In the genomic region with DNA sequence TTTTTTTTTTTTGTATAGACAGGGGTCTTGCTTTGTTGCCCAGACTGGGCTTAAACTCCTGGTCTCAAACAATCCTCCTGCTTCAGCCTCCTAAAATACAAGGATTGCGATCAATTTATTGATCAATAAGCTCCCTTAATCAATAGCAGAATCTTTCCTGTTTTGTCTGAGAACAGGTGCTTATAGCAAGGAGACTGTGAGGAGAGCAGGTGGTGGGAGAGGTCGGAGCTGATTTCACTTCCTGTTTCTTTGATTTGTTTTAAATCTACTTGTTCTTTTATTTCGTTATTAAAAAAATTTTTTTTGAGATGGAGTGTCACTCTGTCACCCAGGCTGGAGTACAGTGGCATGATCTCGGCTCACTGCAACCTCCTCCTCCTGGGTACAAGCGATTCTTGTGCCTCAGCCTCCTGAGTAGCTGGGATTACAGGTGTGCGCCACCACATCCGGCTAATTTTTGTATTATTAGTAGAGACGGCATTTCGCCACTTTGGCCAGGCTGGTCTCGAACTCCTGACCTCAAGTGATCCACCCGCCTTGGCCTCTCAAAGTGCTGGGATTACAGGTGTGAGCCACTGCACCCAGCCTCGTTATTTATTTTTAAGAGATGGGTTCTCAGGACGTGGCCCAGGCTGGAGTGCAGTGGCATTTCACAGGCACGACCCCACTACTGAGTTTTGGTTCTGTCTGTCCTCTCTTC, we compare ENCODE assay signal across 13 cellular contexts. TPM values are rescaled to one million over a fixed set of nuclear protein-coding genes. Genes with fewer than 3 reads are reported as not detected.
"Had no signal": no experiment of that assay in that cellular context is flagged by ENCODE, and none has a peak within 500 bp of the region (broad histone marks: within the 10 kb centered on the region; RNA-seq: fewer than 3 reads in every experiment).

No MANE protein-coding gene starts in this region.

RNA-seq across cellular contexts. Expression of a gene that starts 30.7 kb away (rescaled TPM):
- total RNA-seq: activated CD8-positive, alpha-beta memory T cell treated with anti-CD3 and anti-CD28 coated beads, Interleukin-2, amount 10 ng/mL, durations not matched to agents 7 days and 5 days; activated CD8-positive, alpha-beta T cell treated with anti-CD3 and anti-CD28 coated beads, Interleukin-2, amount 10 ng/mL, durations not matched to agents 7 days and 5 days; breast epithelium; dermis blood vessel endothelial cell; esophagus muscularis mucosa; foreskin keratinocyte; glomerular endothelial cell; osteocyte; progenitor cell of endocrine pancreas; renal cortical epithelial cell; right lobe of liver; upper lobe of left lung; vagina had no signal
